8 cellular contexts compared by ENCODE assay signal in genomic region chr12:116599285-116600122, GRCh38. TPM values are rescaled to one million over a fixed set of nuclear protein-coding genes. Genes with fewer than 3 reads are reported as not detected.
DNase-seq lines count a peak whose midpoint lies in the region; ATAC-seq and TF ChIP-seq lines count a peak whose summit lies in the region.

No MANE protein-coding gene starts in this region.

- no peak overlapping the region for H3K9ac ChIP-seq in SU-DHL-6 (ENCODE audit: low read length)

- TF ChIP-seq CTCF in GM13977 (IDR thresholded peaks at IDR 0.05; ENCODE audit: extremely low read depth, insufficient read depth, missing control alignments) (peak; percentile 72), SU-DHL-6 (IDR thresholded peaks at IDR 0.05; ENCODE audit: insufficient read depth, low read length, poor library complexity, severe bottlenecking) (peak; percentile 36), left ventricle myocardium inferior (IDR thresholded peaks at IDR 0.05; ENCODE audit: borderline replicate concordance) (peak; percentile 76)

- H3K9me2 ChIP-seq in SU-DHL-6 (replicated peaks; ENCODE audit: insufficient read depth, low read length) = no peaks in the 10 kb centered on the region

- H3K4me1 ChIP-seq in left ventricle myocardium inferior = peaks cover 46% of the 10 kb centered on the region

- peak; percentile 83 for DNase-seq in AG08396 (ENCODE audit: low spot score)
- peak; percentile 65 for DNase-seq in GM13977 (ENCODE audit: low spot score)
- peak in 50 of 56 donors; percentile 3 to 75 (median 36) for DNase-seq in amygdala (lab: John Stamatoyannopoulos, UW)
- peak; percentile 86 for DNase-seq in left ventricle myocardium inferior
- peak; percentile 37 for DNase-seq in pulmonary artery endothelial cell (ENCODE audit: low read depth, low spot score)
- peak; percentile 81 for DNase-seq in ureter (ENCODE audit: low spot score)

- H4K20me1 ChIP-seq in SU-DHL-6 (ENCODE audit: low read depth, low read length) = no peaks in the 10 kb centered on the region

- H3K9me3 ChIP-seq in SU-DHL-6 (ENCODE audit: insufficient read depth, low read length) (no peaks in the 10 kb centered on the region), left ventricle myocardium inferior (replicated peaks) (no peaks in the 10 kb centered on the region)

- no peaks in the 10 kb centered on the region for H3K27me3 ChIP-seq in SU-DHL-6 (ENCODE audit: low read length)
- peaks cover 4% of the 10 kb centered on the region for H3K27me3 ChIP-seq in left ventricle myocardium inferior (ENCODE audit: low read depth)

- ATAC-seq in GM21367 (IDR thresholded peaks at IDR 0.05; ENCODE audit: unreplicated experiment) = no peak

- in situ Hi-C loops in GM13977 (cut with MboI; ENCODE audit: low pct_unique_long_range_greater_than_20kb, low sequenced_read_pairs, unreplicated experiment) = loop anchor here (25.0 kb wide), 1 partner anchor 612 kb away; no protein-coding TSS in a partner anchor

- no peak overlapping the region for H3K4me2 ChIP-seq in SU-DHL-6 (ENCODE audit: low read depth, low read length, poor library complexity, severe bottlenecking)

- intact Hi-C loops in left ventricle myocardium inferior (cut with micrococcal nuclease) = loop anchor here (5.0 to 10.0 kb wide), 2 partner anchors 72 to 325 kb away; partner anchors contain the start of gene MED13L

- no peak overlapping the region for H2AFZ ChIP-seq in SU-DHL-6 (ENCODE audit: low read depth, low read length, severe bottlenecking)

- H3K79me2 ChIP-seq in SU-DHL-6 (ENCODE audit: insufficient read depth, low read length) = no peaks in the 10 kb centered on the region

- H3K27ac ChIP-seq in SU-DHL-6 (ENCODE audit: low read depth, low read length) (no peak overlapping the region), left ventricle myocardium inferior (replicated peaks) (peak overlapping the region; percentile 79)

- no peak overlapping the region for H3K4me3 ChIP-seq in SU-DHL-6 (ENCODE audit: insufficient read depth, low read length, poor library complexity, severe bottlenecking)
- peak overlapping the region; percentile 55 for H3K4me3 ChIP-seq in left ventricle myocardium inferior

- H3K36me3 ChIP-seq in SU-DHL-6 (ENCODE audit: low read length) (no peaks in the 10 kb centered on the region), left ventricle myocardium inferior (no peaks in the 10 kb centered on the region)

- no peaks in the 10 kb centered on the region for H3F3A ChIP-seq in SU-DHL-6 (ENCODE audit: insufficient read depth)

RNA-seq across cellular contexts. Expression of gene MAP1LC3B2, which starts 40.3 kb away (rescaled TPM):
- total RNA-seq in left ventricle myocardium inferior (2.9 TPM), pulmonary artery endothelial cell (0.46 and 1.7 TPM in 2 replicates), ureter (not detected)

Comparison
In these comparisons a context has a peak if more than half of its experiments do, and no peak if none do; other contexts are left out.
1. DNase-seq: peak in every context shown above with its lines; median percentile 86 in left ventricle myocardium inferior; 83 in AG08396; 81 in ureter; 65 in GM13977; 37 in pulmonary artery endothelial cell; 36 in amygdala.